ENCODE assay signal across 16 cellular contexts in genomic region chr12:72018036-72018435, GRCh38.
DNase-seq lines count a peak whose midpoint lies in the region; TF ChIP-seq lines count a peak whose summit lies in the region.
"Had no signal": no experiment of that assay in that cellular context is flagged by ENCODE, and none has a peak within 500 bp of the region (broad histone marks: within the 10 kb centered on the region; RNA-seq: fewer than 3 reads in every experiment).

No MANE protein-coding gene starts in this region.

- H3K9ac ChIP-seq in SK-N-MC (ENCODE audit: insufficient read length) (peak overlapping the region; percentile 8), neural progenitor cell (no peak overlapping the region)
- H3K9ac ChIP-seq: BLaER1 had no signal

- peaks cover 5% of the 10 kb centered on the region for H3K27me3 Mint-ChIP-seq in neural progenitor cell (ENCODE audit: insufficient read depth, low read depth)

- no peaks in the 10 kb centered on the region for H4K20me1 ChIP-seq in neural progenitor cell (ENCODE audit: low read depth)
- H4K20me1 ChIP-seq: BLaER1 had no signal

- no peaks in the 10 kb centered on the region for H3K27me3 ChIP-seq in neural progenitor cell
- H3K27me3 ChIP-seq: BLaER1 had no signal

- H3K4me2 ChIP-seq in neural progenitor cell: no peak overlapping the region
- H3K4me2 ChIP-seq: BLaER1 had no signal

- H3K36me3 ChIP-seq in SK-N-MC (ENCODE audit: insufficient read depth, low read length): no peaks in the 10 kb centered on the region
- no peaks in the 10 kb centered on the region for H3K36me3 ChIP-seq in neural progenitor cell
- H3K36me3 ChIP-seq: BLaER1 had no signal

- no peaks in the 10 kb centered on the region for H3K79me2 ChIP-seq in neural progenitor cell (ENCODE audit: low read depth)

- in situ Hi-C loops in G401 (cut with HindIII; ENCODE audit: low sequenced_read_pairs): no loop called here

- H3K9me3 ChIP-seq in SK-N-MC (ENCODE audit: low read depth, low read length) (no peaks in the 10 kb centered on the region), neural progenitor cell (ENCODE audit: low read depth) (no peaks in the 10 kb centered on the region)
- H3K9me3 ChIP-seq: BLaER1, Caco-2 had no signal

- peaks cover 3% of the 10 kb centered on the region for H3K4me1 Mint-ChIP-seq in neural progenitor cell
- H3K4me1 Mint-ChIP-seq: CD8-positive, alpha-beta memory T cell; IgD-negative memory B cell had no signal

- no peaks in the 10 kb centered on the region for H3K9me3 Mint-ChIP-seq in neural progenitor cell
- H3K9me3 Mint-ChIP-seq: CD8-positive, alpha-beta memory T cell; H9; IgD-negative memory B cell had no signal

- no peaks in the 10 kb centered on the region for H3K36me3 Mint-ChIP-seq in neural progenitor cell
- H3K36me3 Mint-ChIP-seq: CD8-positive, alpha-beta memory T cell; IgD-negative memory B cell had no signal

- peak overlapping the region; percentile 9 for H2AFZ ChIP-seq in neural progenitor cell (replicated peaks)

- TF ChIP-seq CTCF in neural progenitor cell (IDR thresholded peaks at IDR 0.05): no peak

- H3K27ac ChIP-seq in SK-N-MC: peak overlapping the region; percentile 45; the same call in 1 of the 2 replicates
- no peak overlapping the region for H3K27ac ChIP-seq in neural progenitor cell
- H3K27ac ChIP-seq: 22Rv1, BLaER1 had no signal

- no peak overlapping the region for H3K4me3 Mint-ChIP-seq in neural progenitor cell
- H3K4me3 Mint-ChIP-seq: CD8-positive, alpha-beta memory T cell; H9; IgD-negative memory B cell had no signal

- no peaks in the 10 kb centered on the region for H3K4me1 ChIP-seq in neural progenitor cell
- H3K4me1 ChIP-seq: Caco-2 had no signal

- DNase-seq in DMS 273 (lab: John Stamatoyannopoulos, UW; ENCODE audit: unreplicated experiment): peak; percentile 26
- DNase-seq in DMS 273 treated with DMSO at 0.1 percent for 48 hours (lab: John Stamatoyannopoulos, UW): no peak
- peak; percentile 96 for DNase-seq in G401 (ENCODE audit: low spot score)
- no peak for DNase-seq in SK-N-MC (ENCODE audit: low read depth, low spot score)
- DNase-seq in neural progenitor cell (ENCODE audit: low spot score): no peak
- DNase-seq in activated CD4-positive, alpha-beta T cell treated with anti-CD3 and anti-CD28 coated beads for 48 hours: no peak
- DNase-seq in NCI-H187 (lab: John Stamatoyannopoulos, UW): no peak
- DNase-seq: AML-193; Caco-2; CD8-positive, alpha-beta memory T cell; GOT3; H9 had no signal

- H3K4me3 ChIP-seq in SK-N-MC (no peak overlapping the region), neural progenitor cell (no peak overlapping the region)
- H3K4me3 ChIP-seq: BLaER1, GM12878 had no signal

- no peak overlapping the region for H3K27ac Mint-ChIP-seq in neural progenitor cell
- H3K27ac Mint-ChIP-seq: CD8-positive, alpha-beta memory T cell; H9; IgD-negative memory B cell had no signal

- H3F3A ChIP-seq in neural progenitor cell (ENCODE audit: low read depth): no peaks in the 10 kb centered on the region

Comparison
In these comparisons a context has a peak if more than half of its experiments do, and no peak if none do; other contexts are left out.
1. DNase-seq: peak in DMS 273 (single experiment) and G401 (single experiment); none in DMS 273 treated with DMSO at 0.1 percent for 48 hours (single experiment), SK-N-MC (single experiment), neural progenitor cell (single experiment), activated CD4-positive, alpha-beta T cell treated with anti-CD3 and anti-CD28 coated beads for 48 hours (single experiment) and NCI-H187 (0 of 2).